In genomic region chr18:31185551-31185950, GRCh38 we compare ENCODE assay signal across 34 cellular contexts. TPM values are rescaled to one million over a fixed set of nuclear protein-coding genes. Genes with fewer than 3 reads are reported as not detected.
DNase-seq lines count a peak whose midpoint lies in the region; ATAC-seq and TF ChIP-seq lines count a peak whose summit lies in the region.
"Had no signal": no experiment of that assay in that cellular context is flagged by ENCODE, and none has a peak within 500 bp of the region (broad histone marks: within the 10 kb centered on the region; RNA-seq: fewer than 3 reads in every experiment).

No MANE protein-coding gene starts in this region.

- no peaks in the 10 kb centered on the region for H3K27me3 Mint-ChIP-seq in nephron (ENCODE audit: low read depth)
- H3K27me3 Mint-ChIP-seq in activated CD8-positive, alpha-beta T cell treated with anti-CD3 and anti-CD28 coated beads for 36 hours, result no peaks in the 10 kb centered on the region
- H3K27me3 Mint-ChIP-seq: activated naive CD4-positive, alpha-beta T cell treated with anti-CD3 and anti-CD28 coated beads, Interleukin-2, amount 50 U/mL, for 24 hours; CD8-positive, alpha-beta memory T cell; naive B cell had no signal

- ATAC-seq in activated CD8-positive, alpha-beta T cell treated with anti-CD3 and anti-CD28 coated beads for 36 hours, result no peak
- ATAC-seq: activated CD4-positive, CD25-positive, alpha-beta regulatory T cell treated with anti-CD3 and anti-CD28 coated beads, Interleukin-2, amount 50 U/mL, for 24 hours; activated CD8-positive, alpha-beta T cell treated with anti-CD3 and anti-CD28 coated beads, Interleukin-2, amount 10 ng/mL, durations not matched to agents 7 days and 5 days; GM23338; heart right ventricle had no signal

- H3K9me3 Mint-ChIP-seq in nephron, result no peaks in the 10 kb centered on the region
- H3K9me3 Mint-ChIP-seq in activated CD8-positive, alpha-beta T cell treated with anti-CD3 and anti-CD28 coated beads for 36 hours, result peaks cover 8% of the 10 kb centered on the region
- H3K9me3 Mint-ChIP-seq: GM23338 had no signal

- DNase-seq in HT-29 (ENCODE audit: low spot score) (peak; percentile 45), amniotic epithelial cell (ENCODE audit: low read depth) (peak; percentile 36), fibroblast of pulmonary artery (ENCODE audit: low read depth) (peak; percentile 28), T-helper 9 cell (no peak), epidermal melanocyte (ENCODE audit: insufficient read length, low spot score) (no peak)
- no peak for DNase-seq in activated CD8-positive, alpha-beta T cell treated with anti-CD3 and anti-CD28 coated beads for 36 hours
- DNase-seq: ACHN; activated CD8-positive, alpha-beta T cell treated with anti-CD3 and anti-CD28 coated beads, Interleukin-2, amount 10 ng/mL, durations not matched to agents 7 days and 5 days; aorta; BE2C; CD8-positive, alpha-beta memory T cell; DMS 273 treated with DMSO at 0.1 percent for 48 hours; foreskin melanocyte; heart right ventricle; HFFc6; IMR-90; left ventricle myocardium inferior; naive B cell; NCI-H1048; NCI-H1694 treated with DMSO at 0.1 percent for 48 hours; NCI-H2171 treated with DMSO at 0.1 percent for 48 hours; NCI-H524 treated with DMSO at 0.1 percent for 48 hours; NK-92 treated with Interleukin-12 subunit alpha and Interleukin-12 subunit beta, amount 100 ng/mL, for 24 hours; occipital lobe; SJCRH30; T-helper 1 cell; tibial artery had no signal

- POLR2A ChIA-PET in activated CD8-positive, alpha-beta T cell treated with anti-CD3 and anti-CD28 coated beads for 36 hours (lab: Charles Lee), result no interaction called here

- no peak overlapping the region for H3K4me3 ChIP-seq in fibroblast of pulmonary artery (replicated peaks; ENCODE audit: low read depth, low read length)
- H3K4me3 ChIP-seq: GM23338, heart right ventricle, left ventricle myocardium inferior, SJCRH30, tibial artery had no signal

- no peaks in the 10 kb centered on the region for H3K36me3 Mint-ChIP-seq in nephron (ENCODE audit: low read depth)
- no peaks in the 10 kb centered on the region for H3K36me3 Mint-ChIP-seq in activated CD8-positive, alpha-beta T cell treated with anti-CD3 and anti-CD28 coated beads for 36 hours (ENCODE audit: low read depth)
- H3K36me3 Mint-ChIP-seq: activated naive CD4-positive, alpha-beta T cell treated with anti-CD3 and anti-CD28 coated beads, Interleukin-2, amount 50 U/mL, for 24 hours; CD8-positive, alpha-beta memory T cell; naive B cell had no signal

- no peak for TF ChIP-seq CTCF in fibroblast of pulmonary artery (IDR thresholded peaks at IDR 0.05; ENCODE audit: low read length, missing control alignments)
- TF ChIP-seq CTCF in nephron (IDR thresholded peaks at IDR 0.05; ENCODE audit: unreplicated experiment in 3 of 3), result no peak
- no peak for TF ChIP-seq CTCF in activated CD8-positive, alpha-beta T cell treated with anti-CD3 and anti-CD28 coated beads for 36 hours (IDR thresholded peaks at IDR 0.05)

- peak overlapping the region; percentile 61 to 89 (median 85) for H3K27ac Mint-ChIP-seq in nephron
- no peak overlapping the region for H3K27ac Mint-ChIP-seq in activated CD8-positive, alpha-beta T cell treated with anti-CD3 and anti-CD28 coated beads for 36 hours
- H3K27ac Mint-ChIP-seq: activated CD8-positive, alpha-beta T cell treated with anti-CD3 and anti-CD28 coated beads, Interleukin-2, amount 10 ng/mL, durations not matched to agents 7 days and 5 days; activated naive CD4-positive, alpha-beta T cell treated with anti-CD3 and anti-CD28 coated beads, Interleukin-2, amount 50 U/mL, for 24 hours; activated T-helper 2 cell treated with anti-CD3 and anti-CD28 coated beads, Interferon-gamma antibody, Interleukin-2, Interleukin-4, amounts not matched to agents 10 μg/mL and 5 μg/mL and 100 μg/mL, durations not matched to agents 14 hours and 24 hours and 36 hours; CD8-positive, alpha-beta memory T cell; GM23338; HFFc6; naive B cell had no signal

- CTCF ChIA-PET in activated CD8-positive, alpha-beta T cell treated with anti-CD3 and anti-CD28 coated beads for 36 hours (lab: Charles Lee), result no interaction called here

- H3K4me3 Mint-ChIP-seq in nephron, result no peak overlapping the region
- no peak overlapping the region for H3K4me3 Mint-ChIP-seq in activated CD8-positive, alpha-beta T cell treated with anti-CD3 and anti-CD28 coated beads for 36 hours
- H3K4me3 Mint-ChIP-seq: activated CD8-positive, alpha-beta T cell treated with anti-CD3 and anti-CD28 coated beads, Interleukin-2, amount 10 ng/mL, durations not matched to agents 7 days and 5 days; activated naive CD4-positive, alpha-beta T cell treated with anti-CD3 and anti-CD28 coated beads, Interleukin-2, amount 50 U/mL, for 24 hours; CD8-positive, alpha-beta memory T cell; GM23338; HFFc6; naive B cell had no signal

- H3K4me1 Mint-ChIP-seq in nephron, result no peaks in the 10 kb centered on the region
- H3K4me1 Mint-ChIP-seq in activated CD8-positive, alpha-beta T cell treated with anti-CD3 and anti-CD28 coated beads for 36 hours (ENCODE audit: low read depth), result no peaks in the 10 kb centered on the region
- H3K4me1 Mint-ChIP-seq: activated naive CD4-positive, alpha-beta T cell treated with anti-CD3 and anti-CD28 coated beads, Interleukin-2, amount 50 U/mL, for 24 hours; CD8-positive, alpha-beta memory T cell; naive B cell had no signal

- intact Hi-C loops in activated CD8-positive, alpha-beta T cell treated with anti-CD3 and anti-CD28 coated beads for 36 hours (cut with micrococcal nuclease), result no loop called here

RNA-seq across cellular contexts. Expression of gene DSC1, which starts 22.9 kb away (rescaled TPM):
- total RNA-seq in HT-29 (2014; rRNA removed; shearing (Covaris generic)), result not detected in 2 replicates
- total RNA-seq in activated CD8-positive, alpha-beta T cell treated with anti-CD3 and anti-CD28 coated beads for 36 hours, result under 1 TPM; 0.16 to 0.23 TPM
- total RNA-seq: activated T-helper 2 cell treated with anti-CD3 and anti-CD28 coated beads, Interferon-gamma antibody, Interleukin-2, Interleukin-4, amounts not matched to agents 10 μg/mL and 5 μg/mL and 100 μg/mL, durations not matched to agents 14 hours and 24 hours and 36 hours; aorta; GM23338; HFFc6; IMR-90; mesenteric fat pad; occipital lobe; SJCRH30; skeletal muscle tissue had no signal

Comparison
In these comparisons a context has a peak if more than half of its experiments do, and no peak if none do; other contexts are left out.
1. DNase-seq: peak in HT-29 (single experiment), amniotic epithelial cell (single experiment) and fibroblast of pulmonary artery (single experiment); none in activated CD8-positive, alpha-beta T cell treated with anti-CD3 and anti-CD28 coated beads for 36 hours (single experiment), T-helper 9 cell (single experiment) and epidermal melanocyte (single experiment).